17 cellular contexts compared by ENCODE assay signal in the genomic region with DNA sequence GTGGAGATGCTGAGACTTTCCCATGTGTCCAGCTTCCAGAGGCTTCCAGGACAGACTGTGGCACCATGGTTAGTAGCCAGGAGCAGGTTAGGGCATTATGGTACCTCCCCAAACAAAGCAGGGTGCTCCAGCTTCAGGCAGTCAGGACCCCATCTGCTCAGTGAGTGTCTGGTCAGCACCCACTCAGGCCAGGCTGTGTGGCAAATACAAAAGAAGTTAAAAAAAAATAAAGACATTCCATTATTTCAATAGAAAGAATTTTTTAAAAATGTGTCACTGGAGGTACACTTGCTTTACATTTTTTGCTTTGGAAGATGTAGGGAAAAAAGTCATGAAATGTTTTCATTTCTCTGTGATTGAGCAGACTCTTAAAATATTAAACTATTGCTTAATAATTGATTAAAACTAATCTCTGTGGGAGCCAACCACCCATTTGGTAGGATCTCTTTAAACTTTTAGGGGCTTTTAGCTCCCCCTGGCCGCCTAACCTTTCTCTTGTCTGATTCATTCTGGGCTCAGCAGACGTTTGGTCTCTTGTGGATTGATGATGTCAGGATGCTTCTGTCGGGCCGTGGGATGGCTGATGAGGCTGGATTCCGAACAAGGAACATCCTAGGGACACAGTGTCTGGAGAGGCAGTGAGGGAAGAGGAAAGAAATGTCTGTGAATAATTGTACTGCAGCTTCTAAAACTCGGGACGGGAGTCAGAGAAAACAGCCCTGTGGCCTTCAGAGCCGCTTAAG. TPM values are rescaled to one million over a fixed set of nuclear protein-coding genes. Genes with fewer than 3 reads are reported as not detected.
DNase-seq lines count a peak whose midpoint lies in the region; TF ChIP-seq lines count a peak whose summit lies in the region.
"Had no signal": no experiment of that assay in that cellular context is flagged by ENCODE, and none has a peak within 500 bp of the region (broad histone marks: within the 10 kb centered on the region; RNA-seq: fewer than 3 reads in every experiment).

No MANE protein-coding gene starts in this region.

- H3K4me3 ChIP-seq in brain microvascular endothelial cell (ENCODE audit: low read depth, low read length) = no peak overlapping the region
- H3K4me3 ChIP-seq: stomach had no signal

- no peak overlapping the region for H3K4me3 Mint-ChIP-seq in progenitor cell of endocrine pancreas (ENCODE audit: low read depth)
- H3K4me3 Mint-ChIP-seq: activated naive CD4-positive, alpha-beta T cell treated with anti-CD3 and anti-CD28 coated beads for 36 hours; dendritic cell treated with granulocyte-macrophage colony-stimulating factor and Interleukin-4, amounts not matched to agents 40 ng/mL and 50 ng/mL, for 4 days; IgD-negative memory B cell; naive B cell had no signal

- no peaks in the 10 kb centered on the region for H3K36me3 Mint-ChIP-seq in progenitor cell of endocrine pancreas (ENCODE audit: insufficient read depth)
- H3K36me3 Mint-ChIP-seq: IgD-negative memory B cell, naive B cell had no signal

- peaks cover 42% of the 10 kb centered on the region for H3K27me3 Mint-ChIP-seq in progenitor cell of endocrine pancreas

- no peaks in the 10 kb centered on the region for H3K4me1 Mint-ChIP-seq in progenitor cell of endocrine pancreas (ENCODE audit: low read depth)
- H3K4me1 Mint-ChIP-seq: naive B cell had no signal

- H3K27ac ChIP-seq in brain microvascular endothelial cell = peak overlapping the region; percentile 92
- H3K27ac ChIP-seq: stomach had no signal

- no peaks in the 10 kb centered on the region for H3K9me3 Mint-ChIP-seq in progenitor cell of endocrine pancreas (ENCODE audit: low read depth)
- H3K9me3 Mint-ChIP-seq: activated naive CD4-positive, alpha-beta T cell treated with anti-CD3 and anti-CD28 coated beads for 36 hours; dendritic cell treated with granulocyte-macrophage colony-stimulating factor and Interleukin-4, amounts not matched to agents 40 ng/mL and 50 ng/mL, for 4 days; IgD-negative memory B cell had no signal

- TF ChIP-seq CTCF in brain microvascular endothelial cell (IDR thresholded peaks at IDR 0.05; ENCODE audit: low read depth, low read length, missing control alignments) = peak; percentile 46
- TF ChIP-seq CTCF in progenitor cell of endocrine pancreas (IDR thresholded peaks at IDR 0.05; ENCODE audit: unreplicated experiment) = no peak

- no peak overlapping the region for H3K27ac Mint-ChIP-seq in progenitor cell of endocrine pancreas
- H3K27ac Mint-ChIP-seq: activated naive CD4-positive, alpha-beta T cell treated with anti-CD3 and anti-CD28 coated beads for 36 hours; dendritic cell treated with granulocyte-macrophage colony-stimulating factor and Interleukin-4, amounts not matched to agents 40 ng/mL and 50 ng/mL, for 4 days; IgD-negative memory B cell had no signal

- H3K27me3 ChIP-seq in brain microvascular endothelial cell (replicated peaks) = no peaks in the 10 kb centered on the region

- in situ Hi-C loops in brain microvascular endothelial cell (cut with HindIII; ENCODE audit: low pct_ligation_motif_present, low sequenced_read_pairs) = no loop called here

- DNase-seq in AG20443 (ENCODE audit: low spot score) (peak; percentile 85), HS-5 (ENCODE audit: low read depth) (peak; percentile 33), brain microvascular endothelial cell (peak; percentile 96), myocyte (ENCODE audit: low read depth) (peak; percentile 52), progenitor cell of endocrine pancreas (ENCODE audit: low spot score, unreplicated experiment) (no peak), 8988T (no peak), retina (no peak), NCI-H1694 treated with DMSO at 0.1 percent for 48 hours (lab: John Stamatoyannopoulos, UW) (no peak)
- DNase-seq: activated naive CD4-positive, alpha-beta T cell treated with anti-CD3 and anti-CD28 coated beads for 36 hours; left colon; naive B cell; NCI-H1105 treated with DMSO at 0.1 percent for 48 hours; NCI-H69; stomach had no signal

- no peaks in the 10 kb centered on the region for H3K36me3 ChIP-seq in brain microvascular endothelial cell (replicated peaks)
- H3K36me3 ChIP-seq: stomach had no signal

RNA-seq across cellular contexts. Expression of gene NPTX1, which starts 28.4 kb away (rescaled TPM):
- 0.21 and 0.24 TPM in 2 replicates for total RNA-seq in myocyte
- 0.16 TPM for polyA plus RNA-seq in myocyte (2012)
- not detected in 2 replicates for total RNA-seq in progenitor cell of endocrine pancreas
- total RNA-seq: Right ventricle myocardium inferior had no signal
- polyA plus RNA-seq: IgD-negative memory B cell had no signal

RNA-seq across cellular contexts. Expression of gene RPTOR, which starts 39.8 kb away (rescaled TPM):
- total RNA-seq in myocyte (18.0 and 19.6 TPM in 2 replicates), progenitor cell of endocrine pancreas (39.9 and 40.0 TPM in 2 replicates)
- 19.2 TPM for polyA plus RNA-seq in myocyte (2012)

Comparison
In these comparisons a context has a peak if more than half of its experiments do, and no peak if none do; other contexts are left out.
1. DNase-seq: peak in AG20443 (single experiment), HS-5 (single experiment), brain microvascular endothelial cell (single experiment) and myocyte (single experiment); none in progenitor cell of endocrine pancreas (single experiment), 8988T (single experiment), retina (single experiment) and NCI-H1694 treated with DMSO at 0.1 percent for 48 hours (single experiment).